Comparison of ENCODE assay signal across 21 cellular contexts in the genomic region with DNA sequence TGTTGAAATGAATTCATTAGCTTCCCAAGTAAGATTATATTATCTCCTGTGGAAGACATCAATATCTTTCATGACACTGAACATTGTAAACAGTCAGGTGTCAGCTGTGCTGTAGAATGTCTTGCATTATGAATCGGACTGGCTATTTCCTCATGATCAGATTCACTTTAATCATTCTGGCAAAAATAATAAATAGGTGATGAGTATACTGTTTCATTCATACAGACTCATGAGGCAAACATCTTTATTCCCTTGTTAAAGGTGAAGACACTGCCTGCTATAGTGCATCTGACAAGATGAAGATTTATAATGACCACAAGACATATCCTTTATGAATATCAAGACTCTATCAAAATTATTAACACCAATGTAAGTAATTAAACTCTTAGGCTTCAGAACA.
"Had no signal": no experiment of that assay in that cellular context is flagged by ENCODE, and none has a peak within 500 bp of the region (broad histone marks: within the 10 kb centered on the region; RNA-seq: fewer than 3 reads in every experiment).

No MANE protein-coding gene starts in this region.

- H3K27ac Mint-ChIP-seq: activated B cell treated with CpG ODN at 0.5 μM for 24 hours; endodermal cell; stimulated activated memory B cell treated with anti-CD40 and anti-IgM and Interleukin-4, amounts not matched to agents 10 μg/mL and 1 μg/mL and 100 μg/mL, for 72 hours; type B pancreatic cell had no signal

- H3K4me1 Mint-ChIP-seq: activated B cell treated with CpG ODN at 0.5 μM for 24 hours; endodermal cell; stimulated activated memory B cell treated with anti-CD40 and anti-IgM and Interleukin-4, amounts not matched to agents 10 μg/mL and 1 μg/mL and 100 μg/mL, for 72 hours had no signal

- ATAC-seq: body of pancreas; heart left ventricle; left cardiac atrium; sciatic nerve; stimulated activated memory B cell treated with anti-CD40 and anti-IgM and Interleukin-4, amounts not matched to agents 10 μg/mL and 1 μg/mL and 100 μg/mL, for 72 hours had no signal

- H3K9me3 ChIP-seq: body of pancreas, esophagus squamous epithelium, heart left ventricle, thoracic aorta, vagina had no signal

- H3K27ac ChIP-seq: body of pancreas, cardiac muscle cell, esophagus squamous epithelium, heart left ventricle, thoracic aorta, vagina had no signal

- H3K27me3 ChIP-seq: body of pancreas, cardiac muscle cell, esophagus squamous epithelium, heart left ventricle, vagina had no signal

- H3K27me3 Mint-ChIP-seq: activated B cell treated with CpG ODN at 0.5 μM for 24 hours; stimulated activated memory B cell treated with anti-CD40 and anti-IgM and Interleukin-4, amounts not matched to agents 10 μg/mL and 1 μg/mL and 100 μg/mL, for 72 hours; type B pancreatic cell had no signal

- H3K4me3 Mint-ChIP-seq: activated B cell treated with CpG ODN at 0.5 μM for 24 hours; endodermal cell; stimulated activated memory B cell treated with anti-CD40 and anti-IgM and Interleukin-4, amounts not matched to agents 10 μg/mL and 1 μg/mL and 100 μg/mL, for 72 hours; T-helper 1 cell treated with Interleukin-12 subunit alpha and Interleukin-12 subunit beta and Interleukin-4 antibody, amounts not matched to agents 30 μg/mL and 1 μg/mL, for 36 hours; type B pancreatic cell had no signal

- DNase-seq: activated B cell treated with CpG ODN at 0.5 μM for 24 hours; activated CD4-positive, alpha-beta T cell treated with anti-CD3 and anti-CD28 coated beads for 48 hours; activated naive CD4-positive, alpha-beta T cell; anterior cingulate cortex; body of pancreas; cortex of kidney; endodermal cell; esophagus squamous epithelium; heart left ventricle; islet precursor cell; left cardiac atrium; occipital lobe; small intestine; stimulated activated CD4-positive, alpha-beta T cell treated with anti-CD3 and anti-CD28 coated beads, Interleukin-2, amount 100 ng/mL, for 24 hours had no signal

- H3K9me3 Mint-ChIP-seq: activated B cell treated with CpG ODN at 0.5 μM for 24 hours; endodermal cell; stimulated activated memory B cell treated with anti-CD40 and anti-IgM and Interleukin-4, amounts not matched to agents 10 μg/mL and 1 μg/mL and 100 μg/mL, for 72 hours; T-helper 1 cell treated with Interleukin-12 subunit alpha and Interleukin-12 subunit beta and Interleukin-4 antibody, amounts not matched to agents 30 μg/mL and 1 μg/mL, for 36 hours; type B pancreatic cell had no signal
